ENCODE assay signal across 26 cellular contexts in genomic region chr2:205998601-205999000, GRCh38.
"Had no signal": no experiment of that assay in that cellular context is flagged by ENCODE, and none has a peak within 500 bp of the region (broad histone marks: within the 10 kb centered on the region; RNA-seq: fewer than 3 reads in every experiment).

No MANE protein-coding gene starts in this region.

- DNase-seq: activated CD4-positive, alpha-beta T cell treated with anti-CD3 and anti-CD28 coated beads for 1 hour; activated CD4-positive, alpha-beta T cell treated with anti-CD3 and anti-CD28 coated beads, Interleukin-2, amount 50 U/mL, for 1 hour; activated CD8-positive, alpha-beta T cell treated with anti-CD3 and anti-CD28 coated beads, Interleukin-2, amount 10 ng/mL, durations not matched to agents 7 days and 5 days; activated naive CD4-positive, alpha-beta T cell treated with Interleukin-2 at 50 U/mL for 16 hours; activated naive CD8-positive, alpha-beta T cell treated with anti-CD3 and anti-CD28 coated beads, Interleukin-2, amount 10 ng/mL, durations not matched to agents 7 days and 5 days; activated T-cell treated with anti-CD3 and anti-CD28 coated beads, Interleukin-2, amount 50 U/mL, for 1 hour; anterior cingulate cortex; brain microvascular endothelial cell; caudate nucleus; effector memory CD4-positive, alpha-beta T cell; foreskin melanocyte; immature natural killer cell; kidney glomerular epithelial cell; left lung; natural killer cell; spleen; stimulated activated CD4-positive, alpha-beta T cell treated with anti-CD3 and anti-CD28 coated beads, Interleukin-4, amount 100 ng/mL, for 1 hour; stimulated activated naive CD4-positive, alpha-beta T cell treated with Interleukin-2 at 50 U/mL for 16 hours; substantia nigra; thyroid gland; upper lobe of right lung; WERI-Rb-1 had no signal

- H3K36me3 ChIP-seq: brain microvascular endothelial cell, prostate gland had no signal

- H3K4me3 ChIP-seq: hepatocyte, left lung, prostate gland, spleen, thyroid gland, upper lobe of right lung had no signal

- ATAC-seq: activated CD8-positive, alpha-beta T cell treated with anti-CD3 and anti-CD28 coated beads, Interleukin-2, amount 10 ng/mL, durations not matched to agents 7 days and 5 days; activated T-helper 17 cell treated with anti-CD3 and anti-CD28 coated beads, Interleukin-2, amount 50 U/mL, for 72 hours; esophagus mucosa; left lung; natural killer cell; upper lobe of right lung had no signal

- H3K27me3 ChIP-seq: brain microvascular endothelial cell, hepatocyte, left lung, spleen, thyroid gland, upper lobe of right lung had no signal

- H3K27ac ChIP-seq: brain microvascular endothelial cell, hepatocyte, left lung, prostate gland, spleen, thyroid gland, upper lobe of right lung, WERI-Rb-1 had no signal

- H3K9me3 ChIP-seq: left lung, prostate gland, spleen, thyroid gland, upper lobe of right lung had no signal

- H3K4me1 ChIP-seq: prostate gland, thyroid gland, upper lobe of right lung had no signal
